Comparison of ENCODE assay signal across 8 cellular contexts in the genomic region with DNA sequence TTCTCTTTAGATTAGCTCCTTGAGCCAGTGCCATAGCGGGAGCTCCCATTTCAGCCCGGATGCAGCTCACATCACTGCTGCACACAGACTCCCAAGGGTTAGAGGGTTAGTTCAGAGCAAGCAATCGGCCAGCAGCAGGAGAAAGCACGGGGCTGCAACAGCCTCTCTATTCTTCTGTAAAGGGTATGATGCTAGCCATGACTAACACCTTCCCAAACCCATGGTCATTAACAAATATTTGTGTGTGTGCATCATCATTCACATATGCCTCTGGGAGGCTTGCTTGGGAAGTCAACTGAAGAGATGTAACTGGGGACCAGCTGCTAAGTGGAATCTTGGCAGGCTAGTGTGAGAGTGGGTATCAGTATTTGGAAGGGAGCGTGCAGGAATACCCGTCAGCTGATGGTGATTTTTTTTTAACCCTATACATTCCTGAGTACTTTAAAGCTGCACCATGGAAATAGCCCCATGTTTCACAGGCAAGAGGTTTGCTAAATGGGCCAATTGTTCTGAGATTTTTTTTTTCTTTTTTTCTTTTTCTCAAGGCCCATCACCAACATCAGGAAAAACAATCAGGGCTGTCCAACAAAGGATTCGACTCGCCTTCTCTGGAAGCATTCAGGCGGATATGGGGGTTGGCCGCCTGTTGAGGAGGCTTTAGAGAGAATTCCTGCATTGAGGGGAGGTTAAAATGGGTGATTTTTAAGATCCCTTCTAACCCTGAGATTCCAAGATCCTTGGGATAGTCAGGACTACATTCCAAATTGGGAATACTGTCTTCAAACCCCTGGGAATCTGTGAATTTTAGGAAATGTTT. TPM values are rescaled to one million over a fixed set of nuclear protein-coding genes. Genes with fewer than 3 reads are reported as not detected.
DNase-seq lines count a peak whose midpoint lies in the region; ATAC-seq and TF ChIP-seq lines count a peak whose summit lies in the region.

No MANE protein-coding gene starts in this region.

- H2AFZ ChIP-seq in SK-N-SH (ENCODE audit: low read depth) (peak overlapping the region; percentile 83), neuron (ENCODE audit: low read depth, low read length) (peak overlapping the region; percentile 86)

- no peaks in the 10 kb centered on the region for H4K20me1 ChIP-seq in SK-N-SH (ENCODE audit: insufficient read depth)

- DNase-seq in Calu3 (peak; percentile 17), SK-N-SH (no peak), foreskin melanocyte (peak; percentile 100), T-helper 1 cell (no peak)
- DNase-seq in activated CD4-positive, alpha-beta T cell treated with anti-CD3 and anti-CD28 coated beads for 36 hours, result no peak
- DNase-seq in activated naive CD4-positive, alpha-beta T cell treated with anti-CD3 and anti-CD28 coated beads for 36 hours, result no peak
- no peak for DNase-seq in stimulated activated CD4-positive, alpha-beta T cell treated with anti-CD3 and anti-CD28 coated beads, Interleukin-12 subunit alpha, Interleukin-12 subunit beta, amount 100 ng/mL, for 4 hours

- no peak overlapping the region for H3K27ac Mint-ChIP-seq in Calu3 (ENCODE audit: unreplicated experiment)
- no peak overlapping the region for H3K27ac Mint-ChIP-seq in activated CD4-positive, alpha-beta T cell treated with anti-CD3 and anti-CD28 coated beads for 36 hours
- H3K27ac Mint-ChIP-seq in activated naive CD4-positive, alpha-beta T cell treated with anti-CD3 and anti-CD28 coated beads for 36 hours, result no peak overlapping the region

- WGBS in SK-N-SH (ENCODE audit: low lambda C conversion rate), result 28% methylated on average over 9 of the region's 10 CpGs

- peaks cover 15% of the 10 kb centered on the region for H3F3A ChIP-seq in SK-N-SH (replicated peaks; ENCODE audit: insufficient read depth)

- peak in 1 of 2 experiments; percentile 97; a peak in 3 of 4 replicates for TF ChIP-seq EP300 in SK-N-SH (IDR thresholded peaks at IDR 0.05; ENCODE audit: borderline replicate concordance in 1 of 2, low read depth in 1 of 2, low read length in 1 of 2)

- CTCF ChIA-PET in Calu3 (lab: Charles Lee) (interaction anchor here (0.6 to 0.9 kb wide), 2 partner anchors 9 to 395 kb away, joined by 3 to 8 read pairs; no protein-coding TSS in a partner anchor), SK-N-SH (lab: Yijun Ruan, JAX) (interaction anchor here (0.6 to 2.4 kb wide), 3 partner anchors 20 to 884 kb away, joined by 3 to 7 read pairs (median 3); a partner anchor contains a TSS)
- CTCF ChIA-PET in activated CD4-positive, alpha-beta T cell treated with anti-CD3 and anti-CD28 coated beads for 36 hours (lab: Charles Lee), result interaction anchor here (0.6 kb wide), 1 partner anchor 10 kb away, joined by 3 read pairs; no protein-coding TSS in a partner anchor
- CTCF ChIA-PET in activated naive CD4-positive, alpha-beta T cell treated with anti-CD3 and anti-CD28 coated beads for 36 hours (lab: Charles Lee), result interaction anchor here (0.9 to 1.2 kb wide), 2 partner anchors 16 to 105 kb away, joined by 3 to 6 read pairs; no protein-coding TSS in a partner anchor

- H3K9me3 Mint-ChIP-seq in Calu3 (ENCODE audit: low read depth, unreplicated experiment), result no peaks in the 10 kb centered on the region
- H3K9me3 Mint-ChIP-seq in activated CD4-positive, alpha-beta T cell treated with anti-CD3 and anti-CD28 coated beads for 36 hours (ENCODE audit: low read depth), result no peaks in the 10 kb centered on the region
- no peaks in the 10 kb centered on the region for H3K9me3 Mint-ChIP-seq in activated naive CD4-positive, alpha-beta T cell treated with anti-CD3 and anti-CD28 coated beads for 36 hours

- peak overlapping the region; percentile 73 for H3K4me2 ChIP-seq in SK-N-SH

- no TSS peak for BruUV-seq in Calu3 (replicated peaks; lab: Mats Ljungman, UMichigan)

- H3K27ac ChIP-seq in SK-N-SH (ENCODE audit: low read depth in 2 of 2, low read length in 1 of 2), result peak overlapping the region; percentile 86 to 88; a peak in 3 of 4 replicates

- no peaks in the 10 kb centered on the region for H3K36me3 Mint-ChIP-seq in Calu3 (ENCODE audit: insufficient read depth, unreplicated experiment)
- no peaks in the 10 kb centered on the region for H3K36me3 Mint-ChIP-seq in activated CD4-positive, alpha-beta T cell treated with anti-CD3 and anti-CD28 coated beads for 36 hours (ENCODE audit: low read depth)
- H3K36me3 Mint-ChIP-seq in activated naive CD4-positive, alpha-beta T cell treated with anti-CD3 and anti-CD28 coated beads for 36 hours (ENCODE audit: low read depth), result no peaks in the 10 kb centered on the region

- peaks cover 21% of the 10 kb centered on the region for H3K4me1 Mint-ChIP-seq in Calu3 (ENCODE audit: low read depth, unreplicated experiment)
- H3K4me1 Mint-ChIP-seq in activated CD4-positive, alpha-beta T cell treated with anti-CD3 and anti-CD28 coated beads for 36 hours, result peaks cover 3% of the 10 kb centered on the region
- H3K4me1 Mint-ChIP-seq in activated naive CD4-positive, alpha-beta T cell treated with anti-CD3 and anti-CD28 coated beads for 36 hours (ENCODE audit: low read depth), result peaks cover 8% of the 10 kb centered on the region

- POLR2A ChIA-PET in SK-N-SH (lab: Yijun Ruan, JAX), result no interaction called here
- POLR2A ChIA-PET in activated CD4-positive, alpha-beta T cell treated with anti-CD3 and anti-CD28 coated beads for 36 hours (lab: Charles Lee), result no interaction called here

- H3K9ac ChIP-seq in SK-N-SH, result peak overlapping the region; percentile 72

- H3K4me3 ChIP-seq in SK-N-SH (ENCODE audit: low read depth in 2 of 2, low read length in 1 of 2) (peak overlapping the region; percentile 41 to 53; a peak in 3 of 4 replicates), neuron (ENCODE audit: low read length) (peak overlapping the region; percentile 53)

- H3K4me3 Mint-ChIP-seq in Calu3 (ENCODE audit: low read depth, unreplicated experiment), result no peak overlapping the region
- no peak overlapping the region for H3K4me3 Mint-ChIP-seq in activated CD4-positive, alpha-beta T cell treated with anti-CD3 and anti-CD28 coated beads for 36 hours
- no peak overlapping the region for H3K4me3 Mint-ChIP-seq in activated naive CD4-positive, alpha-beta T cell treated with anti-CD3 and anti-CD28 coated beads for 36 hours

- no peaks in the 10 kb centered on the region for H3K36me3 ChIP-seq in SK-N-SH (replicated peaks in 1 of 2; ENCODE audit: control insufficient read depth in 1 of 2, insufficient read depth in 2 of 2, low read length in 1 of 2)
- H3K36me3 ChIP-seq in neuron (ENCODE audit: insufficient read depth, low read length), result no peaks in the 10 kb centered on the region

- H3K27me3 ChIP-seq in SK-N-SH (ENCODE audit: insufficient read depth) (no peaks in the 10 kb centered on the region), neuron (ENCODE audit: insufficient read depth, low read length) (no peaks in the 10 kb centered on the region)

- H3K9me2 ChIP-seq in SK-N-SH, result no peaks in the 10 kb centered on the region

- H3K9me3 ChIP-seq in SK-N-SH, result no peaks in the 10 kb centered on the region
- no peaks in the 10 kb centered on the region for H3K9me3 ChIP-seq in neuron (ENCODE audit: low read length)

- no peak for TF ChIP-seq RAD21 in SK-N-SH (IDR thresholded peaks at IDR 0.05; ENCODE audit: low read length)

- ATAC-seq in activated CD4-positive, alpha-beta T cell treated with anti-CD3 and anti-CD28 coated beads for 36 hours, result no peak

- intact Hi-C loops in Calu3 (cut with micrococcal nuclease; ENCODE audit: unreplicated experiment), result no loop called here
- intact Hi-C loops in activated CD4-positive, alpha-beta T cell treated with anti-CD3 and anti-CD28 coated beads for 36 hours (cut with DNase I, micrococcal nuclease), result no loop called here
- intact Hi-C loops in activated naive CD4-positive, alpha-beta T cell treated with anti-CD3 and anti-CD28 coated beads for 36 hours (cut with micrococcal nuclease), result no loop called here

- TF ChIP-seq CTCF in Calu3 (IDR thresholded peaks at IDR 0.05; ENCODE audit: unreplicated experiment), result no peak
- TF ChIP-seq CTCF in SK-N-SH (IDR thresholded peaks at IDR 0.05), result no peak

- peaks cover 0 to 8% of the 10 kb centered on the region in 2 experiments; a peak in 2 of 4 replicates for H3K4me1 ChIP-seq in SK-N-SH (ENCODE audit: control insufficient read depth in 1 of 2, insufficient read depth in 2 of 2, low read depth in 1 of 2, low read length in 1 of 2)
- peaks cover 31% of the 10 kb centered on the region for H3K4me1 ChIP-seq in neuron (ENCODE audit: insufficient read depth, low read length)

- no peaks in the 10 kb centered on the region for H3K79me2 ChIP-seq in SK-N-SH (ENCODE audit: insufficient read depth)

- H3K27me3 Mint-ChIP-seq in Calu3 (ENCODE audit: unreplicated experiment), result no peaks in the 10 kb centered on the region
- H3K27me3 Mint-ChIP-seq in activated CD4-positive, alpha-beta T cell treated with anti-CD3 and anti-CD28 coated beads for 36 hours, result no peaks in the 10 kb centered on the region
- H3K27me3 Mint-ChIP-seq in activated naive CD4-positive, alpha-beta T cell treated with anti-CD3 and anti-CD28 coated beads for 36 hours (ENCODE audit: low read depth), result no peaks in the 10 kb centered on the region

TF ChIP-seq in SK-N-SH, 30 proteins besides CTCF, POLR2A, EP300 and RAD21 (continues in another document):
- TF ChIP-seq TCF12 (IDR thresholded peaks at IDR 0.05) (peak; percentile 98), RFX5 (IDR thresholded peaks at IDR 0.05; ENCODE audit: low read length) (no peak), RCOR1 (IDR thresholded peaks at IDR 0.05; ENCODE audit: low read length) (no peak), SMC3 (IDR thresholded peaks at IDR 0.05; ENCODE audit: low read depth, low read length) (no peak), SIN3A (IDR thresholded peaks at IDR 0.05; ENCODE audit: borderline replicate concordance, low read depth, low read length) (peak; percentile 95), FOSL2 (IDR thresholded peaks at IDR 0.05; ENCODE audit: borderline replicate concordance, low read depth) (peak; percentile 98), NFIC (IDR thresholded peaks at IDR 0.05; ENCODE audit: borderline replicate concordance) (peak; percentile 98), FOXJ3 (CRISPR knock-in tag; IDR thresholded peaks at IDR 0.05) (no peak), GABPA (IDR thresholded peaks at IDR 0.05; ENCODE audit: low read depth) (no peak)

RNA-seq across cellular contexts. Expression of a gene that starts 33.2 kb away (rescaled TPM):
- total RNA-seq in Calu3 (2022), result 0.26 and 0.44 TPM in 2 replicates
- polyA plus RNA-seq in SK-N-SH (2012; rRNA removed), result 3.9 and 4.1 TPM in 2 replicates
- polyA plus RNA-seq in SK-N-SH (2012; cell fraction: cytosol; rRNA removed), result 4.5 and 4.9 TPM in 2 replicates
- polyA plus RNA-seq in SK-N-SH (2012; cell fraction: nucleus; rRNA removed), result 4.3 and 5.0 TPM in 2 replicates
- not detected for total RNA-seq in activated CD4-positive, alpha-beta T cell treated with anti-CD3 and anti-CD28 coated beads for 36 hours
- total RNA-seq in activated naive CD4-positive, alpha-beta T cell treated with anti-CD3 and anti-CD28 coated beads for 36 hours, result not detected

RNA-seq across cellular contexts. Expression of a gene that starts 54.3 kb away (rescaled TPM):
- total RNA-seq in Calu3 (2022), result 31.0 and 31.2 TPM in 2 replicates
- 50.5 and 62.1 TPM in 2 replicates for polyA plus RNA-seq in SK-N-SH (2012; rRNA removed)
- polyA plus RNA-seq in SK-N-SH (2012; cell fraction: cytosol; rRNA removed), result 14.6 and 16.3 TPM in 2 replicates
- polyA plus RNA-seq in SK-N-SH (2012; cell fraction: nucleus; rRNA removed), result 325 and 378 TPM in 2 replicates
- total RNA-seq in activated CD4-positive, alpha-beta T cell treated with anti-CD3 and anti-CD28 coated beads for 36 hours, result 10 to 100 TPM; 30.4 to 35.9 TPM
- 10 to 100 TPM; 53.3 to 53.9 TPM for total RNA-seq in activated naive CD4-positive, alpha-beta T cell treated with anti-CD3 and anti-CD28 coated beads for 36 hours

Comparison
In these comparisons a context has a peak if more than half of its experiments do, and no peak if none do; other contexts are left out.
1. DNase-seq: peak in Calu3 (single experiment) and foreskin melanocyte (single experiment); none in SK-N-SH (single experiment), activated CD4-positive, alpha-beta T cell treated with anti-CD3 and anti-CD28 coated beads for 36 hours (single experiment), activated naive CD4-positive, alpha-beta T cell treated with anti-CD3 and anti-CD28 coated beads for 36 hours (single experiment), T-helper 1 cell (0 of 5) and stimulated activated CD4-positive, alpha-beta T cell treated with anti-CD3 and anti-CD28 coated beads, Interleukin-12 subunit alpha, Interleukin-12 subunit beta, amount 100 ng/mL, for 4 hours (single experiment).